ENCODE assay signal across 8 cellular contexts in the genomic region with DNA sequence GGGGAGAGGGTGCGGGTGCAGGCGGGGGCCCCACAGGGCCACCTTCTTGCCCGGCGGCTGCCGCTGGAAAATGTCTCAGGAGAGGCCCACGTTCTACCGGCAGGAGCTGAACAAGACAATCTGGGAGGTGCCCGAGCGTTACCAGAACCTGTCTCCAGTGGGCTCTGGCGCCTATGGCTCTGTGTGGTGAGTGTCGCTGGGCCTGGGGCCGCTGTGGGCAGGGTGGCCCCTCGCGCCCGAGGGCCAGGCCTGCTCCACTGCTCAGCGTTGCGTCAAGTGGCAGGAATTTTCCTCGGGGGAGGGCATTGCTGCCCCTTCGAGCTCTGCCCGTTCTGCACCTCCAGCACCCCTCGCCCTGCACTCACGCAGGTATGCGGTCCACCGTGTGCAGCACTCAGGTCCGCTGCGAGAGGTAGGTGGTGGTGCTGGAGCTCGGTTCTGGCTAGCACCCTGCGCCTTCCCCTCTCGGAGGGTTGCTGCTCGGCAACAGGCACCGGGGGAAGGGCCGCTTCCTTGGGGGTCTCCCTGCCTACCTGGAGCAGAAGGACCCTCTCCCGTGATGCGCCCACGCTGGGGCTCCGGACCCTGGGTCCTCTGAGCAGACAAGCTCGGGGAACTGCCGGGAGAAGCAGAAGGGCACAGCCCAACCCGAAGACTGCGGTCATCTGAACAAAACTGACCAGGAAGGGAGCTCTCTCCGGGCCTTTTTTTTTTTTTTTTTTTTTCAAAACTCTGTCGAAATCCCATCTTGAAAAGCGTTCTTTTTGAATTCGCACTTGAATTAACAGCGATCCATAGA. TPM values are rescaled to one million over a fixed set of nuclear protein-coding genes. Genes with fewer than 3 reads are reported as not detected.
DNase-seq lines count a peak whose midpoint lies in the region; ATAC-seq and TF ChIP-seq lines count a peak whose summit lies in the region.

No MANE protein-coding gene starts in this region.

- DNase-seq in GM13976 (ENCODE audit: low spot score) (peak; percentile 42), NCI-H510A treated with DMSO at 0.1 percent for 48 hours (lab: John Stamatoyannopoulos, UW) (peak; percentile 48), fibroblast of villous mesenchyme (ENCODE audit: low read depth) (peak; percentile 16), neural crest cell (ENCODE audit: low read depth, low spot score) (peak; percentile 25), testis (peak; percentile 47), NCI-H2081 treated with DMSO at 0.1 percent for 48 hours (lab: John Stamatoyannopoulos, UW) (no peak)
- peak; percentile 39 to 58 for DNase-seq in activated T-cell treated with anti-CD3 and anti-CD28 coated beads, Interleukin-2, amount 50 U/mL, for 72 hours

- no peak for TF ChIP-seq POLR2A in testis (IDR thresholded peaks at IDR 0.05)

- no peaks in the 10 kb centered on the region for H3K36me3 ChIP-seq in testis (ENCODE audit: low read depth, missing control alignments)

- peak overlapping the region; percentile 91 to 99 for H3K4me3 Mint-ChIP-seq in activated T-cell treated with anti-CD3 and anti-CD28 coated beads, Interleukin-2, amount 50 U/mL, for 72 hours
- H3K4me3 Mint-ChIP-seq in neural crest cell, result peak overlapping the region; percentile 92

- peak overlapping the region; percentile 97 for H3K27ac Mint-ChIP-seq in activated T-cell treated with anti-CD3 and anti-CD28 coated beads, Interleukin-2, amount 50 U/mL, for 72 hours
- peak overlapping the region; percentile 81 for H3K27ac Mint-ChIP-seq in neural crest cell (ENCODE audit: unreplicated experiment)

- intact Hi-C loops in testis (cut with DNase I; ENCODE audit: low total_unique reads), result loop anchor here (5.0 kb wide), 1 partner anchor 64 kb away; no protein-coding TSS in a partner anchor

- TF ChIP-seq CTCF in GM13976 (IDR thresholded peaks at IDR 0.05; ENCODE audit: borderline replicate concordance, control extremely low read depth, extremely low read depth, insufficient read depth, missing control alignments), result no peak
- TF ChIP-seq CTCF in fibroblast of villous mesenchyme (IDR thresholded peaks at IDR 0.05; ENCODE audit: insufficient read depth, low read depth, low read length), result no peak
- TF ChIP-seq CTCF in neural crest cell (conservative IDR thresholded peaks at IDR 0.05), result no peak
- no peak for TF ChIP-seq CTCF in testis (IDR thresholded peaks at IDR 0.05)

- peaks cover 3 to 7% of the 10 kb centered on the region in 2 donors for H3K36me3 Mint-ChIP-seq in activated T-cell treated with anti-CD3 and anti-CD28 coated beads, Interleukin-2, amount 50 U/mL, for 72 hours (ENCODE audit: insufficient read depth in 2 of 2)
- peaks cover 3% of the 10 kb centered on the region for H3K36me3 Mint-ChIP-seq in neural crest cell (ENCODE audit: low read depth)

- no peaks in the 10 kb centered on the region for H3K9me3 Mint-ChIP-seq in activated T-cell treated with anti-CD3 and anti-CD28 coated beads, Interleukin-2, amount 50 U/mL, for 72 hours
- H3K9me3 Mint-ChIP-seq in neural crest cell, result peaks cover 4% of the 10 kb centered on the region

- in situ Hi-C loops in GM13976 (cut with MboI; ENCODE audit: low sequenced_read_pairs, unreplicated experiment), result loop anchor here (5.0 to 10.0 kb wide), 2 partner anchors 69 to 177 kb away; no protein-coding TSS in a partner anchor

- peaks cover 53% of the 10 kb centered on the region for H3K4me1 Mint-ChIP-seq in activated T-cell treated with anti-CD3 and anti-CD28 coated beads, Interleukin-2, amount 50 U/mL, for 72 hours (ENCODE audit: low read depth)
- peaks cover 39% of the 10 kb centered on the region for H3K4me1 Mint-ChIP-seq in neural crest cell

- ATAC-seq in HG02623 (IDR thresholded peaks at IDR 0.05; ENCODE audit: unreplicated experiment), result peak; percentile 21
- peak; percentile 31 to 43 for ATAC-seq in activated T-cell treated with anti-CD3 and anti-CD28 coated beads, Interleukin-2, amount 50 U/mL, for 72 hours (replicated peaks in 1 of 2)

- WGBS in testis, 2 donors, result 1% methylated on average over 18 to 45 of the region's 45 CpGs

- peaks cover 24% of the 10 kb centered on the region for H3K27me3 Mint-ChIP-seq in activated T-cell treated with anti-CD3 and anti-CD28 coated beads, Interleukin-2, amount 50 U/mL, for 72 hours (ENCODE audit: low read depth)
- H3K27me3 Mint-ChIP-seq in neural crest cell (ENCODE audit: low read depth), result peaks cover 28% of the 10 kb centered on the region

- no peaks in the 10 kb centered on the region for H3K9me3 ChIP-seq in testis

- H3K4me3 ChIP-seq in fibroblast of villous mesenchyme (ENCODE audit: low read depth, low read length), result peak overlapping the region; percentile 99
- H3K4me3 ChIP-seq in testis, result peak overlapping the region; percentile 93 to 98

- H3K27me3 ChIP-seq in testis, result no peaks in the 10 kb centered on the region

- H3K4me1 ChIP-seq in testis, result peaks cover 5% of the 10 kb centered on the region

- peak overlapping the region; percentile 91 to 94 for H3K27ac ChIP-seq in testis

RNA-seq across cellular contexts. Expression of a gene that starts 0.7 kb away (rescaled TPM):
- total RNA-seq in activated T-cell treated with anti-CD3 and anti-CD28 coated beads, Interleukin-2, amount 50 U/mL, for 72 hours, result 10 to 100 TPM; 53.0 to 63.4 TPM
- total RNA-seq in fibroblast of villous mesenchyme (51.9 and 86.8 TPM in 2 replicates), neural crest cell (31.6 and 34.0 TPM in 2 replicates), testis (10 to 100 TPM; 57.3 to 58.3 TPM)
- 21.8 TPM for polyA plus RNA-seq in testis (ENCODE audit: insufficient read depth, low read depth, low replicate concordance)

RNA-seq across cellular contexts. Expression of a gene that starts 3.8 kb away (rescaled TPM):
- total RNA-seq in activated T-cell treated with anti-CD3 and anti-CD28 coated beads, Interleukin-2, amount 50 U/mL, for 72 hours, result under 1 TPM in 1 of 2 donors, not detected in 1; 0.44 TPM
- total RNA-seq in fibroblast of villous mesenchyme (not detected in 2 replicates), neural crest cell (0.14 and 0.33 TPM in 2 replicates), testis (10 to 100 TPM; 52.0 to 66.9 TPM)
- 160 TPM for polyA plus RNA-seq in testis (ENCODE audit: insufficient read depth, low read depth, low replicate concordance)

Comparison
In these comparisons a context has a peak if more than half of its experiments do, and no peak if none do; other contexts are left out.
1. RNA of a gene that starts 3.8 kb away (total RNA-seq): 52.0 to 66.9 TPM in testis; 0.44 TPM in activated T-cell treated with anti-CD3 and anti-CD28 coated beads, Interleukin-2, amount 50 U/mL, for 72 hours, 0.14 to 0.33 TPM in neural crest cell and not detected in fibroblast of villous mesenchyme; every median in the first group is over 10 times any median in the second.